In the genomic region with DNA sequence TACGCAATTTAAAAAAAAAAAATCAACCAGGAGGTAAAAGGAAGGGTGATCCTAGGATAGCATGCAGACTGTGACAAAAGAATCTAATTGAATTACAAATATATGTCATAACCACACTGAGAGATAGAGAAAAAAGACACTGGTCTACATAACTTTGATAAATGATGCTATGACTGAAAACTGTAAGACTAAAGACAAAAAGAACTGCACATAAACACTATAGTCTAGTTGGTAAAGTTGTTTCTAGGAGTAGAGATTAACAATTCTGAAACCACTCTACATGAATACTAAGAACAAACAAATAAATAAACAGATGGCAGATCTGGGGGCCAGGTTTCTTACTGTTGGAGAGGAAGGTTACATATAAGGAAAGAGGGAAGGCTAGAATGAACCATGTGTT, we compare ENCODE assay signal across 19 cellular contexts.
"Had no signal": no experiment of that assay in that cellular context is flagged by ENCODE, and none has a peak within 500 bp of the region (broad histone marks: within the 10 kb centered on the region; RNA-seq: fewer than 3 reads in every experiment).

No MANE protein-coding gene starts in this region.

- H3K4me3 Mint-ChIP-seq: naive thymus-derived CD4-positive, alpha-beta T cell had no signal

- H3K27me3 ChIP-seq: body of pancreas, colonic mucosa, suprapubic skin had no signal

- H3K4me3 ChIP-seq: body of pancreas, colonic mucosa, mucosa of descending colon, SK-N-MC, suprapubic skin had no signal

- ATAC-seq: body of pancreas; esophagus mucosa; left lobe of liver; mucosa of descending colon; naive thymus-derived CD4-positive, alpha-beta T cell had no signal

- H3K27me3 Mint-ChIP-seq: naive thymus-derived CD4-positive, alpha-beta T cell had no signal

- H3K4me1 ChIP-seq: body of pancreas, colonic mucosa had no signal

- H3K9me3 ChIP-seq: body of pancreas, colonic mucosa, mucosa of descending colon, suprapubic skin had no signal

- DNase-seq: activated CD4-positive, alpha-beta T cell treated with anti-CD3 and anti-CD28 coated beads, Interleukin-2, amount 50 U/mL, for 48 hours; activated CD4-positive, CD25-positive, alpha-beta regulatory T cell treated with anti-CD3 and anti-CD28 coated beads, Interleukin-2, amount 50 U/mL, for 72 hours; activated naive CD4-positive, alpha-beta T cell treated with anti-CD3 and anti-CD28 coated beads, Interleukin-2, amount 50 U/mL, for 16 hours; amygdala; body of pancreas; caudate nucleus; colonic mucosa; islet precursor cell; mucosa of descending colon; naive thymus-derived CD4-positive, alpha-beta T cell; nucleus accumbens; posterior cingulate gyrus; stimulated activated naive CD4-positive, alpha-beta T cell; T-helper 9 cell; trophoblast cell had no signal

- H3K27ac ChIP-seq: body of pancreas, colonic mucosa, SK-N-MC, suprapubic skin had no signal

- H3K36me3 ChIP-seq: colonic mucosa had no signal
